In genomic region chr7:26429168-26429567, GRCh38 we compare ENCODE assay signal across 21 cellular contexts.
"Had no signal": no experiment of that assay in that cellular context is flagged by ENCODE, and none has a peak within 500 bp of the region (broad histone marks: within the 10 kb centered on the region; RNA-seq: fewer than 3 reads in every experiment).

No MANE protein-coding gene starts in this region.

- H3K27ac Mint-ChIP-seq: activated naive CD8-positive, alpha-beta T cell treated with anti-CD3 and anti-CD28 coated beads for 36 hours; activated T-helper 2 cell treated with anti-CD3 and anti-CD28 coated beads, Interferon-gamma antibody, Interleukin-2, Interleukin-4, amounts not matched to agents 10 μg/mL and 5 μg/mL and 100 μg/mL, durations not matched to agents 14 hours and 24 hours and 36 hours; effector memory CD8-positive, alpha-beta T cell; natural killer cell treated with Interleukin-12 subunit alpha and Interleukin-12 subunit beta and Interleukin-15 and Interleukin-18, amount 100 ng/mL, for 72 hours; stimulated activated naive CD8-positive, alpha-beta T cell treated with anti-CD3 and anti-CD28 coated beads, Interleukin-15, Interleukin-2, amounts not matched to agents 100 ng/mL and 50 ng/mL, for 24 hours had no signal

- H3K36me3 Mint-ChIP-seq: activated naive CD8-positive, alpha-beta T cell treated with anti-CD3 and anti-CD28 coated beads for 36 hours; natural killer cell treated with Interleukin-12 subunit alpha and Interleukin-12 subunit beta and Interleukin-15 and Interleukin-18, amount 100 ng/mL, for 72 hours had no signal

- H3K4me3 Mint-ChIP-seq: activated naive CD8-positive, alpha-beta T cell treated with anti-CD3 and anti-CD28 coated beads for 36 hours; central memory CD8-positive, alpha-beta T cell; effector memory CD8-positive, alpha-beta T cell; natural killer cell treated with Interleukin-12 subunit alpha and Interleukin-12 subunit beta and Interleukin-15 and Interleukin-18, amount 100 ng/mL, for 72 hours; stimulated activated naive CD8-positive, alpha-beta T cell treated with anti-CD3 and anti-CD28 coated beads, Interleukin-15, Interleukin-2, amounts not matched to agents 100 ng/mL and 50 ng/mL, for 24 hours had no signal

- H3K4me1 Mint-ChIP-seq: activated naive CD8-positive, alpha-beta T cell treated with anti-CD3 and anti-CD28 coated beads for 36 hours; central memory CD8-positive, alpha-beta T cell had no signal

- DNase-seq: activated CD4-positive, alpha-beta T cell treated with anti-CD3 and anti-CD28 coated beads, Interleukin-2, amount 50 U/mL, for 1 hour; activated CD4-positive, CD25-positive, alpha-beta regulatory T cell treated with anti-CD3 and anti-CD28 coated beads, Interleukin-2, amount 50 U/mL, for 72 hours; activated naive CD4-positive, alpha-beta T cell treated with Interleukin-2 at 50 U/mL for 16 hours; activated naive CD8-positive, alpha-beta T cell treated with anti-CD3 and anti-CD28 coated beads for 36 hours; activated T-cell treated with anti-CD3 and anti-CD28 coated beads, Interleukin-2, amount 50 U/mL, for 1 hour; dorsolateral prefrontal cortex; effector memory CD8-positive, alpha-beta T cell; head of caudate nucleus; hypothalamus; left ventricle myocardium superior; midbrain; pancreas; psoas muscle; right cardiac atrium; stimulated activated CD4-positive, alpha-beta T cell treated with anti-CD3 and anti-CD28 coated beads, Interleukin-12 subunit alpha, Interleukin-12 subunit beta, amount 100 ng/mL, for 4 hours; stimulated activated CD4-positive, alpha-beta T cell treated with anti-CD3 and anti-CD28 coated beads, Interleukin-4, amount 100 ng/mL, for 4 hours; tibial artery had no signal

- H3K9me3 Mint-ChIP-seq: activated naive CD8-positive, alpha-beta T cell treated with anti-CD3 and anti-CD28 coated beads for 36 hours; activated T-helper 2 cell treated with anti-CD3 and anti-CD28 coated beads, Interferon-gamma antibody, Interleukin-2, Interleukin-4, amounts not matched to agents 10 μg/mL and 5 μg/mL and 100 μg/mL, durations not matched to agents 14 hours and 24 hours and 36 hours; central memory CD8-positive, alpha-beta T cell; effector memory CD8-positive, alpha-beta T cell; natural killer cell treated with Interleukin-12 subunit alpha and Interleukin-12 subunit beta and Interleukin-15 and Interleukin-18, amount 100 ng/mL, for 72 hours; stimulated activated naive CD8-positive, alpha-beta T cell treated with anti-CD3 and anti-CD28 coated beads, Interleukin-15, Interleukin-2, amounts not matched to agents 100 ng/mL and 50 ng/mL, for 24 hours had no signal
